ENCODE assay signal across 1 cellular context in the genomic region with DNA sequence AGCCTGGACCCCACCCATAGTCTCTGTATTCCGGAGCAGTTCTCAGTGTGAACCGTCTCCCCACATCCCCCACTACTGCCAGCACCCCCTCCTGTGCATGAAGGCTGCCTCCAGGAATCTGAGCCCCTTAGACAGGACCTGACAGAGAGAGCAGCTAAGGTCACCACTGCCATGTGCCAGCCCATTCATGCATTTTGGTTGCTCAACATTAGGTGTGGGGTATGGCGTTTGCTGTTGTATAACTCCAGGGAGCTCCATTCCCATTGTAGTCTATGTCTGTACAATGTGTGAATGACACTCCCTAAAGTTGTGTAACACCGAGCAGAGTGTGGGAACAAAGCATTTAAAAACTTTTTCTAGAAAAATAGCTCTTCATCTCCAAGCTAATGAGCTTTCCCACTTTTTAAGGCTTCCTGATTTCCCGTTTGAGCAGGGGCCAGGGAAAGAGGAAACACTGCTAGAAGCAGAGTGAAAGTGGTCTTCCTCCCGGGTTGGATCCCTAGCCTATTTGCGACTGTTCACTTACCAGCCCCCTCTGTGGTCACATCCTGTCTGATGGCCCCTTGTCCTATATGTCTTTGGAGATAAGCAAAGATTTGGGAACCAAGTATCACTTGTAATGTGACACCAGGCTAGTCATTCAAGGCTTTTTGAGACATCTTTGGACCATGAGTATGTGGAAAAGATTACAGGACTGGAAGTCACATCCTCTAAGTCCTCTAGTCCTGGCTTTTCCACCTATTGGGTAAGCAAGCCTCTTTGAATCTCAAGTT.
TF ChIP-seq lines count a peak whose summit lies in the region.

No MANE protein-coding gene starts in this region.

TF ChIP-seq in Ishikawa, 13 proteins besides CTCF, POLR2A, EP300 and RAD21 (continued from another document):
- TF ChIP-seq CREB1 (IDR thresholded peaks at IDR 0.05; ENCODE audit: low read depth) (no peak), YY1 (IDR thresholded peaks at IDR 0.05; ENCODE audit: low read depth) (no peak), TCF12 (IDR thresholded peaks at IDR 0.05; ENCODE audit: low read depth) (no peak), EGR1 (IDR thresholded peaks at IDR 0.05) (no peak)
- TF ChIP-seq, protein P1, sequence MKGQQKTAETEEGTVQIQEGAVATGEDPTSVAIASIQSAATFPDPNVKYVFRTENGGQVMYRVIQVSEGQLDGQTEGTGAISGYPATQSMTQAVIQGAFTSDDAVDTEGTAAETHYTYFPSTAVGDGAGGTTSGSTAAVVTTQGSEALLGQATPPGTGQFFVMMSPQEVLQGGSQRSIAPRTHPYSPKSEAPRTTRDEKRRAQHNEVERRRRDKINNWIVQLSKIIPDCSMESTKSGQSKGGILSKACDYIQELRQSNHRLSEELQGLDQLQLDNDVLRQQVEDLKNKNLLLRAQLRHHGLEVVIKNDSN (IDR thresholded peaks at IDR 0.05): no peak
TF ChIP-seq in Ishikawa: peak in this region for 1.
